16 cellular contexts compared by ENCODE assay signal in genomic region chr18:67590571-67591141, GRCh38.
DNase-seq lines count a peak whose midpoint lies in the region; ATAC-seq and TF ChIP-seq lines count a peak whose summit lies in the region.
"Had no signal": no experiment of that assay in that cellular context is flagged by ENCODE, and none has a peak within 500 bp of the region (broad histone marks: within the 10 kb centered on the region; RNA-seq: fewer than 3 reads in every experiment).

No MANE protein-coding gene starts in this region.

- in situ Hi-C loops in astrocyte of the spinal cord (cut with HindIII; ENCODE audit: low sequenced_read_pairs): no loop called here

- no peak for TF ChIP-seq POLR2A in esophagus muscularis mucosa (IDR thresholded peaks at IDR 0.05; ENCODE audit: low read depth)

- H3K4me1 Mint-ChIP-seq in Calu3 (ENCODE audit: low read depth, unreplicated experiment): no peaks in the 10 kb centered on the region
- no peaks in the 10 kb centered on the region for H3K4me1 Mint-ChIP-seq in activated CD8-positive, alpha-beta T cell treated with anti-CD3 and anti-CD28 coated beads for 36 hours (ENCODE audit: low read depth)
- H3K4me1 Mint-ChIP-seq: activated naive CD8-positive, alpha-beta T cell treated with anti-CD3 and anti-CD28 coated beads for 36 hours; CD4-positive, alpha-beta memory T cell; neural progenitor cell had no signal

- no peaks in the 10 kb centered on the region for H3K27me3 ChIP-seq in esophagus muscularis mucosa
- no peaks in the 10 kb centered on the region for H3K27me3 ChIP-seq in tibial artery
- H3K27me3 ChIP-seq: heart right ventricle, MG63, neural progenitor cell, spleen had no signal

- DNase-seq in Calu3 (no peak), astrocyte of the spinal cord (ENCODE audit: low read depth, low spot score) (peak; percentile 13), iris pigment epithelial cell (ENCODE audit: low read depth) (peak; percentile 54), esophagus muscularis mucosa (ENCODE audit: extremely low spot score) (no peak), tibial artery (no peak)
- no peak for DNase-seq in activated CD8-positive, alpha-beta T cell treated with anti-CD3 and anti-CD28 coated beads for 36 hours
- DNase-seq: activated naive CD8-positive, alpha-beta T cell treated with anti-CD3 and anti-CD28 coated beads for 36 hours; CD4-positive, alpha-beta memory T cell; heart right ventricle; lower lobe of right lung; MG63; spleen had no signal

- H3K9me3 ChIP-seq in esophagus muscularis mucosa (peaks cover 0 to 4% (median 0%) of the 10 kb centered on the region in 4 donors), tibial artery (no peaks in the 10 kb centered on the region)
- H3K9me3 ChIP-seq: lower lobe of right lung, MG63, thoracic aorta had no signal

- H3K36me3 ChIP-seq in esophagus muscularis mucosa (no peaks in the 10 kb centered on the region), tibial artery (no peaks in the 10 kb centered on the region)
- H3K36me3 ChIP-seq: heart right ventricle, lower lobe of right lung, MG63, neural progenitor cell, spleen, thoracic aorta had no signal

- no peak for TF ChIP-seq EP300 in esophagus muscularis mucosa (IDR thresholded peaks at IDR 0.05)

- no peak overlapping the region for H3K4me3 Mint-ChIP-seq in Calu3 (ENCODE audit: low read depth, unreplicated experiment)
- H3K4me3 Mint-ChIP-seq in activated CD8-positive, alpha-beta T cell treated with anti-CD3 and anti-CD28 coated beads for 36 hours: no peak overlapping the region
- H3K4me3 Mint-ChIP-seq: activated naive CD8-positive, alpha-beta T cell treated with anti-CD3 and anti-CD28 coated beads for 36 hours; CD4-positive, alpha-beta memory T cell; neural progenitor cell had no signal

- peak overlapping the region; percentile 52 for H3K27ac Mint-ChIP-seq in Calu3 (ENCODE audit: unreplicated experiment)
- H3K27ac Mint-ChIP-seq in activated CD8-positive, alpha-beta T cell treated with anti-CD3 and anti-CD28 coated beads for 36 hours: no peak overlapping the region
- H3K27ac Mint-ChIP-seq: activated naive CD8-positive, alpha-beta T cell treated with anti-CD3 and anti-CD28 coated beads for 36 hours; CD4-positive, alpha-beta memory T cell; neural progenitor cell had no signal

- H3K4me3 ChIP-seq in astrocyte of the spinal cord (ENCODE audit: low read depth, low read length): no peak overlapping the region
- no peak overlapping the region for H3K4me3 ChIP-seq in esophagus muscularis mucosa
- H3K4me3 ChIP-seq in tibial artery: no peak overlapping the region
- H3K4me3 ChIP-seq: heart right ventricle, lower lobe of right lung, MG63, neural progenitor cell, spleen, thoracic aorta had no signal

- 42% methylated on average over 3 of the region's 3 CpGs for WGBS in esophagus muscularis mucosa

- CTCF ChIA-PET in Calu3 (lab: Charles Lee): interaction anchor here (1.0 to 1.2 kb wide), 4 partner anchors 9 to 75 kb away, joined by 3 to 5 read pairs (median 3); no protein-coding TSS in a partner anchor
- CTCF ChIA-PET in activated CD8-positive, alpha-beta T cell treated with anti-CD3 and anti-CD28 coated beads for 36 hours (lab: Charles Lee): interaction anchor here (1.1 kb wide), 1 partner anchor 75 kb away, joined by 3 read pairs; no protein-coding TSS in a partner anchor

- H3K27ac ChIP-seq in esophagus muscularis mucosa (replicated peaks in 1 of 4): no peak overlapping the region
- H3K27ac ChIP-seq in tibial artery: no peak overlapping the region
- H3K27ac ChIP-seq: heart right ventricle, lower lobe of right lung, neural progenitor cell, spleen, thoracic aorta had no signal

- TF ChIP-seq CTCF in Calu3 (IDR thresholded peaks at IDR 0.05; ENCODE audit: unreplicated experiment) (no peak), LNCAP (IDR thresholded peaks at IDR 0.05) (peak; percentile 25; the same call in 1 of the 2 replicates), astrocyte of the spinal cord (IDR thresholded peaks at IDR 0.05; ENCODE audit: low read depth, low read length) (peak; percentile 7), esophagus muscularis mucosa (IDR thresholded peaks at IDR 0.05) (no peak), tibial artery (IDR thresholded peaks at IDR 0.05) (no peak)
- no peak for TF ChIP-seq CTCF in activated CD8-positive, alpha-beta T cell treated with anti-CD3 and anti-CD28 coated beads for 36 hours (IDR thresholded peaks at IDR 0.05)

- H3K9me3 Mint-ChIP-seq in Calu3 (ENCODE audit: low read depth, unreplicated experiment): no peaks in the 10 kb centered on the region
- no peaks in the 10 kb centered on the region for H3K9me3 Mint-ChIP-seq in activated CD8-positive, alpha-beta T cell treated with anti-CD3 and anti-CD28 coated beads for 36 hours

- no peak for ATAC-seq in HG02884 (IDR thresholded peaks at IDR 0.05; ENCODE audit: unreplicated experiment)
- ATAC-seq in activated CD8-positive, alpha-beta T cell treated with anti-CD3 and anti-CD28 coated beads for 36 hours: no peak
- ATAC-seq: heart right ventricle, lower lobe of right lung had no signal

- no peaks in the 10 kb centered on the region for H3K36me3 Mint-ChIP-seq in Calu3 (ENCODE audit: insufficient read depth, unreplicated experiment)
- no peaks in the 10 kb centered on the region for H3K36me3 Mint-ChIP-seq in activated CD8-positive, alpha-beta T cell treated with anti-CD3 and anti-CD28 coated beads for 36 hours (ENCODE audit: low read depth)
- H3K36me3 Mint-ChIP-seq: activated naive CD8-positive, alpha-beta T cell treated with anti-CD3 and anti-CD28 coated beads for 36 hours; CD4-positive, alpha-beta memory T cell; neural progenitor cell had no signal

- intact Hi-C loops in Calu3 (cut with micrococcal nuclease; ENCODE audit: unreplicated experiment): loop anchor here (10.0 kb wide), 1 partner anchor 254 kb away; no protein-coding TSS in a partner anchor
- intact Hi-C loops in esophagus muscularis mucosa (cut with DNase I): no loop called here
- intact Hi-C loops in tibial artery (cut with DNase I; ENCODE audit: low total_unique reads): no loop called here
- intact Hi-C loops in activated CD8-positive, alpha-beta T cell treated with anti-CD3 and anti-CD28 coated beads for 36 hours (cut with micrococcal nuclease): no loop called here

- H3K27me3 Mint-ChIP-seq in Calu3 (ENCODE audit: unreplicated experiment): no peaks in the 10 kb centered on the region
- peaks cover 5% of the 10 kb centered on the region for H3K27me3 Mint-ChIP-seq in activated CD8-positive, alpha-beta T cell treated with anti-CD3 and anti-CD28 coated beads for 36 hours
- H3K27me3 Mint-ChIP-seq: CD4-positive, alpha-beta memory T cell had no signal

- no TSS peak for BruUV-seq in Calu3 (replicated peaks; lab: Mats Ljungman, UMichigan)

- POLR2A ChIA-PET in activated CD8-positive, alpha-beta T cell treated with anti-CD3 and anti-CD28 coated beads for 36 hours (lab: Charles Lee): no interaction called here

- H3K4me1 ChIP-seq in esophagus muscularis mucosa (no peaks in the 10 kb centered on the region), tibial artery (no peaks in the 10 kb centered on the region)
- H3K4me1 ChIP-seq: heart right ventricle, lower lobe of right lung, neural progenitor cell, spleen had no signal

Comparison
In these comparisons a context has a peak if more than half of its experiments do, and no peak if none do; other contexts are left out.
1. DNase-seq: peak in astrocyte of the spinal cord (single experiment) and iris pigment epithelial cell (single experiment); none in Calu3 (single experiment), esophagus muscularis mucosa (single experiment), tibial artery (0 of 2) and activated CD8-positive, alpha-beta T cell treated with anti-CD3 and anti-CD28 coated beads for 36 hours (single experiment).
2. CTCF ChIP-seq: peak in LNCAP (single experiment) and astrocyte of the spinal cord (single experiment); none in Calu3 (single experiment), esophagus muscularis mucosa (0 of 3), tibial artery (0 of 2) and activated CD8-positive, alpha-beta T cell treated with anti-CD3 and anti-CD28 coated beads for 36 hours (single experiment).